Comparison of ENCODE assay signal across 1 cellular context in genomic region chr16:1347286-1347855, GRCh38.
TF ChIP-seq lines count a peak whose summit lies in the region.

No MANE protein-coding gene starts in this region.

TF ChIP-seq in GM12878, 131 proteins besides CTCF, POLR2A, EP300 and RAD21:
- TF ChIP-seq PRDM15 (CRISPR knock-in tag; IDR thresholded peaks at IDR 0.05) (no peak), STAT3 (IDR thresholded peaks at IDR 0.05; ENCODE audit: low read depth, low read length) (no peak)
- TF ChIP-seq, protein P1, sequence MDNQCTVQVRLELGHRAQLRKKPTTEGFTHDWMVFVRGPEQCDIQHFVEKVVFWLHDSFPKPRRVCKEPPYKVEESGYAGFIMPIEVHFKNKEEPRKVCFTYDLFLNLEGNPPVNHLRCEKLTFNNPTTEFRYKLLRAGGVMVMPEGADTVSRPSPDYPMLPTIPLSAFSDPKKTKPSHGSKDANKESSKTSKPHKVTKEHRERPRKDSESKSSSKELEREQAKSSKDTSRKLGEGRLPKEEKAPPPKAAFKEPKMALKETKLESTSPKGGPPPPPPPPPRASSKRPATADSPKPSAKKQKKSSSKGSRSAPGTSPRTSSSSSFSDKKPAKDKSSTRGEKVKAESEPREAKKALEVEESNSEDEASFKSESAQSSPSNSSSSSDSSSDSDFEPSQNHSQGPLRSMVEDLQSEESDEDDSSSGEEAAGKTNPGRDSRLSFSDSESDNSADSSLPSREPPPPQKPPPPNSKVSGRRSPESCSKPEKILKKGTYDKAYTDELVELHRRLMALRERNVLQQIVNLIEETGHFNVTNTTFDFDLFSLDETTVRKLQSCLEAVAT (IDR thresholded peaks at IDR 0.05) = no peak
TF ChIP-seq in GM12878: peak in this region for 0.
